ENCODE assay signal across 8 cellular contexts in genomic region chrX:154097597-154098541, GRCh38. TPM values are rescaled to one million over a fixed set of nuclear protein-coding genes. Genes with fewer than 3 reads are reported as not detected.
DNase-seq lines count a peak whose midpoint lies in the region; ATAC-seq, FAIRE-seq and TF ChIP-seq lines count a peak whose summit lies in the region.

Gene MECP2, minus strand, starts transcription at chrX:154097717.

- H3K4me3 ChIP-seq in kidney (ENCODE audit: low read length in 2 of 2) = peak within 1 kb of the TSS; percentile 87 to 88

- DNase-seq in AG09319 (ENCODE audit: extremely low read depth, low read depth) (peak; percentile 72), NCI-H510A (lab: John Stamatoyannopoulos, UW) (peak; percentile 84), cerebellar nuclear complex (lab: John Stamatoyannopoulos, UW) (peak; percentile 70 to 81), kidney (peak; percentile 96)
- peak; percentile 79 for DNase-seq in activated CD4-positive, alpha-beta T cell treated with anti-CD3 and anti-CD28 coated beads for 1 hour
- DNase-seq in stimulated activated CD4-positive, alpha-beta T cell treated with anti-CD3 and anti-CD28 coated beads, Interleukin-15, amount 100 ng/mL, for 1 hour (ENCODE audit: low read depth in 1 of 2, low spot score in 1 of 2) = peak; percentile 72 to 77

- ATAC-seq in GM19043 (IDR thresholded peaks at IDR 0.05; ENCODE audit: low read depth, unreplicated experiment) (peak; percentile 82), HG03378 (IDR thresholded peaks at IDR 0.05; ENCODE audit: unreplicated experiment) (peak; percentile 61)

- peak within 1 kb of the TSS; percentile 60 to 92 for H3K9ac ChIP-seq in kidney (ENCODE audit: low read length in 2 of 2)

- H3K9me3 ChIP-seq in kidney (ENCODE audit: control insufficient read depth in 1 of 2, low read length in 2 of 2) = no peaks in the 10 kb centered on the region

- no peak for TF ChIP-seq CTCF in AG09319 (IDR thresholded peaks at IDR 0.05; ENCODE audit: low read depth, low read length)
- TF ChIP-seq CTCF in kidney (IDR thresholded peaks at IDR 0.05; ENCODE audit: borderline replicate concordance, extremely low read depth, insufficient read depth) = no peak

- peaks cover 9 to 16% of the 10 kb centered on the region in 2 donors for H3K4me1 ChIP-seq in kidney (ENCODE audit: control insufficient read depth in 1 of 2, insufficient read depth in 1 of 2, low read depth in 1 of 2, low read length in 2 of 2)

- intact Hi-C loops in kidney (cut with DNase I) = no loop called here

- H3K27ac ChIP-seq in kidney (ENCODE audit: low read depth in 2 of 2, low read length in 2 of 2) = peak within 1 kb of the TSS; percentile 85 to 91

- no peak for FAIRE-seq in kidney (lab: Jason Lieb, UNC)

- H3K36me3 ChIP-seq in kidney (ENCODE audit: control insufficient read depth in 1 of 2, insufficient read depth in 2 of 2, low read length in 2 of 2) = no peaks in the 10 kb centered on the region

RNA-seq across cellular contexts. Expression of gene MECP2, which starts in this region (rescaled TPM):
- total RNA-seq in kidney = 74.7 TPM
- 14.0 TPM for polyA plus RNA-seq in kidney (ENCODE audit: insufficient read depth, low read depth, low replicate concordance)

Comparison
In these comparisons a context has a peak if more than half of its experiments do, and no peak if none do; other contexts are left out.
1. Peak in every context shown above with its lines: DNase-seq, ATAC-seq, H3K4me3 ChIP-seq and H3K27ac ChIP-seq.